29 cellular contexts compared by ENCODE assay signal in genomic region chr2:233047667-233048066, GRCh38. TPM values are rescaled to one million over a fixed set of nuclear protein-coding genes. Genes with fewer than 3 reads are reported as not detected.
"Had no signal": no experiment of that assay in that cellular context is flagged by ENCODE, and none has a peak within 500 bp of the region (broad histone marks: within the 10 kb centered on the region; RNA-seq: fewer than 3 reads in every experiment).

No MANE protein-coding gene starts in this region.

- H3K9me3 ChIP-seq: prostate gland, right atrium auricular region, tibial artery, uterus had no signal

- H3K4me1 ChIP-seq: foreskin keratinocyte, prostate gland, uterus had no signal

- ATAC-seq: activated CD8-positive, alpha-beta T cell treated with anti-CD3 and anti-CD28 coated beads for 36 hours; foreskin keratinocyte; left lobe of liver; stimulated activated effector memory CD8-positive, alpha-beta T cell treated with anti-CD3 and anti-CD28 coated beads, Interleukin-12 subunit alpha, Interleukin-12 subunit beta, amount 100 ng/mL, for 72 hours had no signal

- H3K27ac ChIP-seq: foreskin keratinocyte, hepatocyte, prostate gland, right atrium auricular region, SK-N-MC, tibial artery, uterus had no signal

- H3K27ac Mint-ChIP-seq: activated B cell treated with CpG ODN at 0.5 μM for 24 hours; activated CD8-positive, alpha-beta T cell treated with anti-CD3 and anti-CD28 coated beads for 36 hours; activated T-helper 2 cell treated with anti-CD3 and anti-CD28 coated beads, Interferon-gamma antibody, Interleukin-2, Interleukin-4, amounts not matched to agents 10 μg/mL and 5 μg/mL and 100 μg/mL, durations not matched to agents 14 hours and 24 hours and 36 hours; mesothelial cell of epicardium; nephron progenitor cell had no signal

- H3K4me3 ChIP-seq: hepatocyte, lung, prostate gland, right atrium auricular region, SK-N-MC, tibial artery, uterus had no signal

- H3K9me3 Mint-ChIP-seq: activated B cell treated with CpG ODN at 0.5 μM for 24 hours; activated CD8-positive, alpha-beta T cell treated with anti-CD3 and anti-CD28 coated beads for 36 hours; activated T-helper 2 cell treated with anti-CD3 and anti-CD28 coated beads, Interferon-gamma antibody, Interleukin-2, Interleukin-4, amounts not matched to agents 10 μg/mL and 5 μg/mL and 100 μg/mL, durations not matched to agents 14 hours and 24 hours and 36 hours; mesothelial cell of epicardium; nephron progenitor cell; stimulated activated effector memory CD8-positive, alpha-beta T cell treated with anti-CD3 and anti-CD28 coated beads, Interleukin-12 subunit alpha, Interleukin-12 subunit beta, amount 100 ng/mL, for 72 hours had no signal

- H3K4me3 Mint-ChIP-seq: activated B cell treated with CpG ODN at 0.5 μM for 24 hours; activated CD8-positive, alpha-beta T cell treated with anti-CD3 and anti-CD28 coated beads for 36 hours; mesothelial cell of epicardium; nephron progenitor cell; stimulated activated effector memory CD8-positive, alpha-beta T cell treated with anti-CD3 and anti-CD28 coated beads, Interleukin-12 subunit alpha, Interleukin-12 subunit beta, amount 100 ng/mL, for 72 hours had no signal

- H3K27me3 ChIP-seq: right atrium auricular region, tibial artery, uterus had no signal

- H3K27me3 Mint-ChIP-seq: activated B cell treated with CpG ODN at 0.5 μM for 24 hours had no signal

- H3K36me3 Mint-ChIP-seq: mesothelial cell of epicardium had no signal

- DNase-seq: activated B cell treated with CpG ODN at 0.5 μM for 24 hours; activated CD4-positive, alpha-beta T cell treated with anti-CD3 and anti-CD28 coated beads for 4 hours; activated CD8-positive, alpha-beta T cell treated with anti-CD3 and anti-CD28 coated beads for 36 hours; activated naive CD4-positive, alpha-beta T cell treated with anti-CD3 and anti-CD28 coated beads, Interleukin-2, amount 50 U/mL, for 16 hours; dermis blood vessel endothelial cell; foreskin keratinocyte; kidney; nephron progenitor cell; nucleus accumbens; stimulated activated CD4-positive, alpha-beta T cell treated with anti-CD3 and anti-CD28 coated beads, Interleukin-15, amount 100 ng/mL, for 24 hours; stimulated activated CD4-positive, alpha-beta T cell treated with anti-CD3 and anti-CD28 coated beads, Interleukin-2, amount 100 ng/mL, for 48 hours; T-helper 9 cell; uterus had no signal

- H3K36me3 ChIP-seq: prostate gland, right atrium auricular region, tibial artery, uterus had no signal

- FAIRE-seq: bronchial epithelial cell, kidney had no signal

- H3K4me1 Mint-ChIP-seq: activated B cell treated with CpG ODN at 0.5 μM for 24 hours had no signal

RNA-seq across cellular contexts. Expression of gene NEU2, which starts 15.2 kb away (rescaled TPM):
- total RNA-seq: activated B cell treated with CpG ODN at 0.5 μM for 24 hours; activated CD8-positive, alpha-beta T cell treated with anti-CD3 and anti-CD28 coated beads for 36 hours; activated T-helper 2 cell treated with anti-CD3 and anti-CD28 coated beads, Interferon-gamma antibody, Interleukin-2, Interleukin-4, amounts not matched to agents 10 μg/mL and 5 μg/mL and 100 μg/mL, durations not matched to agents 14 hours and 24 hours and 36 hours; bronchial epithelial cell; chondrocyte; dermis blood vessel endothelial cell; epithelial cell of proximal tubule; fibroblast of lung; foreskin keratinocyte; hepatocyte; kidney; left lobe of liver; lung; mesothelial cell of epicardium; myocyte; prostate gland; right atrium auricular region; skeletal muscle tissue; uterus had no signal
- polyA plus RNA-seq: fibroblast of lung, foreskin keratinocyte, hepatocyte, lung had no signal

RNA-seq across cellular contexts. Expression of gene NGEF, which starts 34.6 kb away (rescaled TPM):
- total RNA-seq: activated B cell treated with CpG ODN at 0.5 μM for 24 hours had no signal
